In the genomic region with DNA sequence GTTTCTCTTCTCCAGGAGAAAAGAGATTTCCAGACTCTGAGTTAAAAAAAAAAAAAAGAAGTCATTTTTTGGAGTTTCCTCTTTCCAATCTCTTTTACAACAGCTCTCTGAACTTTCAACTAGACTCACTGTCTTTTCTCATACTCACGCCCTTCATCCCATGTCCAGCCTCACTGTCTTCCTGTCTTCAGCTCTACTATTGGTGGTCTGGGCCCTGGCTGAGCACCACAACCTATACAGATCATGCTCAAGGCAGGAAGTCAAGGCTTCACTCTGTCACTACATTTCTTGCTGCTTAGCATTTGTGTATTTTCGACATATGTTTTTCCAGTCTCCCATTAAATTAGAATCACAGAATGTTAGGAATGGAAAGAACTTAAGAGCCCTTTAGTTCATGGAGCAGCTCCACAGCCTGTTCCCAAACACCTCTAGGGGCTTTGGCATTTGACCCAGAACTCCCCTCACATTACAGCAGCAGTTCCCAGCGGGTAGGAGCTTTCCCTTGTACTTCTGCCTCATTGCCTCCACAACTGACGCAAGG, we compare ENCODE assay signal across 1 cellular context.
TF ChIP-seq lines count a peak whose summit lies in the region.

No MANE protein-coding gene starts in this region.

TF ChIP-seq in SK-N-SH, 30 proteins besides CTCF, POLR2A, EP300 and RAD21 (continued from another document):
- no peak for TF ChIP-seq EZH2phosphoT487 (IDR thresholded peaks at IDR 0.05; ENCODE audit: borderline replicate concordance, low read depth)
